Comparison of ENCODE assay signal across 9 cellular contexts in genomic region chr15:28977377-28978010, GRCh38.
DNase-seq lines count a peak whose midpoint lies in the region; ATAC-seq and TF ChIP-seq lines count a peak whose summit lies in the region.
"Had no signal": no experiment of that assay in that cellular context is flagged by ENCODE, and none has a peak within 500 bp of the region (broad histone marks: within the 10 kb centered on the region; RNA-seq: fewer than 3 reads in every experiment).

No MANE protein-coding gene starts in this region.

- 86 to 88% methylated on average over 6 of the region's 6 CpGs for WGBS in heart right ventricle, 2 donors

- no peaks in the 10 kb centered on the region for H3K9me3 Mint-ChIP-seq in CD4-positive, alpha-beta T cell

- H3K4me1 Mint-ChIP-seq in CD4-positive, alpha-beta T cell (ENCODE audit: low read depth), result peaks cover 67% of the 10 kb centered on the region

- DNase-seq in HPDE6-E6E7 (ENCODE audit: extremely low spot score) (peak; percentile 98), amygdala (lab: John Stamatoyannopoulos, UW) (peak in 51 of 56 donors; percentile 26 to 90 (median 67)), heart right ventricle (peak in 1 of 2 donors; percentile 47), smooth muscle cell of the brain vasculature (ENCODE audit: low read depth, low spot score) (peak; percentile 77), NCI-H1694 (lab: John Stamatoyannopoulos, UW) (no peak), RPMI8226 (no peak)
- no peak for DNase-seq in CD4-positive, alpha-beta T cell

- no peak overlapping the region for H3K4me3 ChIP-seq in heart right ventricle
- H3K4me3 ChIP-seq: PC-9 had no signal

- no peak overlapping the region for H3K4me3 Mint-ChIP-seq in CD4-positive, alpha-beta T cell

- CTCF ChIA-PET in CD4-positive, alpha-beta T cell (lab: Charles Lee), result no interaction called here

- H3K27ac ChIP-seq in heart right ventricle, result peak overlapping the region in 3 of 10 donors; percentile 15 to 31 (median 20)
- no peak overlapping the region for H3K27ac ChIP-seq in CD4-positive, alpha-beta T cell (ENCODE audit: low read depth, low read length)
- H3K27ac ChIP-seq: PC-9 had no signal

- no peak for TF ChIP-seq CTCF in heart right ventricle (IDR thresholded peaks at IDR 0.05)
- no peak for TF ChIP-seq CTCF in CD4-positive, alpha-beta T cell (IDR thresholded peaks at IDR 0.05)

- peak; percentile 76 to 99 (median 92) for ATAC-seq in heart right ventricle
- no peak for ATAC-seq in HG03196 (IDR thresholded peaks at IDR 0.05; ENCODE audit: unreplicated experiment)
- no peak for ATAC-seq in CD4-positive, alpha-beta T cell (ENCODE audit: poor library complexity)

- H3K27me3 ChIP-seq in heart right ventricle, result peaks cover 0 to 3% (median 0%) of the 10 kb centered on the region in 7 donors
- no peaks in the 10 kb centered on the region for H3K27me3 ChIP-seq in CD4-positive, alpha-beta T cell (ENCODE audit: control insufficient read depth, insufficient read depth, low read length)

- H3K36me3 Mint-ChIP-seq in CD4-positive, alpha-beta T cell (ENCODE audit: low read depth), result peaks cover 6% of the 10 kb centered on the region

- no peaks in the 10 kb centered on the region for H3K9me3 ChIP-seq in heart right ventricle
- H3K9me3 ChIP-seq in CD4-positive, alpha-beta T cell (ENCODE audit: control insufficient read depth, low read length), result no peaks in the 10 kb centered on the region

- intact Hi-C loops in heart right ventricle (cut with DNase I), result no loop called here
- intact Hi-C loops in CD4-positive, alpha-beta T cell (cut with DNase I, micrococcal nuclease), result loop anchor here (2.0 to 10.0 kb wide), 5 partner anchors 15 to 190 kb away; no protein-coding TSS in a partner anchor

- no peaks in the 10 kb centered on the region for H3K27me3 Mint-ChIP-seq in CD4-positive, alpha-beta T cell

- H3K4me1 ChIP-seq in heart right ventricle, result peaks cover 0 to 5% (median 0%) of the 10 kb centered on the region in 9 donors

- H3K27ac Mint-ChIP-seq in CD4-positive, alpha-beta T cell, result no peak overlapping the region

- no peaks in the 10 kb centered on the region for H3K36me3 ChIP-seq in heart right ventricle

- POLR2A ChIA-PET in CD4-positive, alpha-beta T cell (lab: Charles Lee), result no interaction called here

Comparison
In these comparisons a context has a peak if more than half of its experiments do, and no peak if none do; other contexts are left out.
1. DNase-seq: peak in HPDE6-E6E7 (single experiment), amygdala (51 of 56) and smooth muscle cell of the brain vasculature (single experiment); none in NCI-H1694 (single experiment), RPMI8226 (single experiment) and CD4-positive, alpha-beta T cell (0 of 10).
2. ATAC-seq: peak in heart right ventricle (8 of 8); none in HG03196 (single experiment) and CD4-positive, alpha-beta T cell (single experiment).
3. intact Hi-C loops: an anchor here in CD4-positive, alpha-beta T cell (2.0 to 10.0 kb wide); none called in heart right ventricle.